ENCODE assay signal across 16 cellular contexts in genomic region chr4:176538217-176538925, GRCh38.
DNase-seq lines count a peak whose midpoint lies in the region; ATAC-seq and TF ChIP-seq lines count a peak whose summit lies in the region.
"Had no signal": no experiment of that assay in that cellular context is flagged by ENCODE, and none has a peak within 500 bp of the region (broad histone marks: within the 10 kb centered on the region; RNA-seq: fewer than 3 reads in every experiment).

No MANE protein-coding gene starts in this region.

- peak overlapping the region; percentile 34; the same call in 1 of the 2 replicates for H3K4me2 ChIP-seq in IMR-90 (ENCODE audit: low read depth, low read length)

- H2BK20ac ChIP-seq in IMR-90 (ENCODE audit: low read depth, low read length): peak overlapping the region; percentile 86

- peak overlapping the region; percentile 75 for H4K91ac ChIP-seq in IMR-90 (ENCODE audit: insufficient read depth, low read depth, low read length)

- peak overlapping the region; percentile 38; the same call in 1 of the 2 replicates for H2AK5ac ChIP-seq in IMR-90 (ENCODE audit: low read depth, low read length)

- H2AFZ ChIP-seq in IMR-90 (replicated peaks; ENCODE audit: low read length, poor library complexity): peak overlapping the region; percentile 71

- BruUV-seq in IMR-90 (replicated peaks; lab: Mats Ljungman, UMichigan): no TSS peak

- peak overlapping the region; percentile 66 for H3K14ac ChIP-seq in IMR-90 (replicated peaks; ENCODE audit: low read depth, low read length)

- TF ChIP-seq POLR2A in IMR-90 (IDR thresholded peaks at IDR 0.05; ENCODE audit: low read depth, low read length) (peak; percentile 0; the same call in 1 of the 2 replicates), esophagus squamous epithelium (IDR thresholded peaks at IDR 0.05) (no peak)

- dilution Hi-C loops in IMR-90 (cut with HindIII; ENCODE audit: low sequenced_read_pairs, unreplicated experiment): no loop called here

- peak overlapping the region; percentile 83 for H3K18ac ChIP-seq in IMR-90 (ENCODE audit: low read depth, low read length)

- peaks cover 3% of the 10 kb centered on the region for H3K9me1 ChIP-seq in IMR-90 (ENCODE audit: insufficient read depth, low read length)

- POLR2A ChIA-PET in IMR-90 (lab: Charles Lee; ENCODE audit: unreplicated experiment): no interaction called here

- in situ Hi-C loops in IMR-90 (cut with MboI; ENCODE audit: low sequenced_read_pairs): no loop called here

- intact Hi-C loops in IMR-90 (cut with micrococcal nuclease): no loop called here
- intact Hi-C loops in esophagus squamous epithelium (cut with DNase I): no loop called here

- DNase-seq in AG20443 (ENCODE audit: low spot score) (peak; percentile 81), IMR-90 (peak; percentile 96), cardiac fibroblast (ENCODE audit: low read depth in 2 of 2) (peak; percentile 71 to 95), GM19238 (ENCODE audit: insufficient read length, low spot score) (no peak), esophagus squamous epithelium (lab: John Stamatoyannopoulos, UW) (no peak), NCI-H345 (lab: John Stamatoyannopoulos, UW) (no peak)
- DNase-seq: activated CD4-positive, alpha-beta T cell treated with anti-CD3 and anti-CD28 coated beads, Interleukin-2, amount 50 U/mL, for 1 hour; activated naive CD4-positive, alpha-beta T cell treated with Interleukin-2 at 50 U/mL for 16 hours; Calu3; dorsolateral prefrontal cortex; NCI-H1048; right lobe of liver; SW 1271; upper lobe of left lung had no signal

- no peak for TF ChIP-seq CTCF in IMR-90 (conservative IDR thresholded peaks at IDR 0.05; ENCODE audit: low read depth, low read length)
- TF ChIP-seq CTCF in cardiac fibroblast (IDR thresholded peaks at IDR 0.05; ENCODE audit: low read depth, low read length): no peak
- no peak for TF ChIP-seq CTCF in esophagus squamous epithelium (IDR thresholded peaks at IDR 0.05)

- WGBS in IMR-90 (ENCODE audit: extremely low coverage in 2 of 2, insufficient read length in 1 of 2), 2 experiments: no CpG with 5 or more reads among the region's 4 CpGs
- WGBS in mesodermal cell (ENCODE audit: insufficient coverage in 2 of 2), 2 experiments: 80 to 87% methylated on average over 3 to 4 of the region's 4 CpGs
- 48 to 68% methylated on average over 4 of the region's 4 CpGs for WGBS in esophagus squamous epithelium, 2 donors

- H2BK5ac ChIP-seq in IMR-90 (ENCODE audit: low read depth, low read length, poor library complexity, severe bottlenecking): peak overlapping the region; percentile 94

- 0 out of 2 replicates have a peak, but pooled peaks have one; percentile 18 for TF ChIP-seq RAD21 in IMR-90 (IDR thresholded peaks at IDR 0.05; ENCODE audit: low read length)

- no peaks in the 10 kb centered on the region for H3K9me3 ChIP-seq in IMR-90 (ENCODE audit: control insufficient read depth, insufficient read depth, low read length)
- no peaks in the 10 kb centered on the region for H3K9me3 ChIP-seq in mesodermal cell (ENCODE audit: control insufficient read depth, low read length)
- no peaks in the 10 kb centered on the region for H3K9me3 ChIP-seq in esophagus squamous epithelium
- H3K9me3 ChIP-seq: right lobe of liver, upper lobe of left lung had no signal

- peak overlapping the region; percentile 85 for H3K4ac ChIP-seq in IMR-90 (ENCODE audit: low read depth, low read length)

- H2AK9ac ChIP-seq in IMR-90 (replicated peaks; ENCODE audit: low read depth, low read length, poor library complexity): peak overlapping the region; percentile 57

- H3K27me3 ChIP-seq in IMR-90 (ENCODE audit: control insufficient read depth, insufficient read depth, low read length): no peaks in the 10 kb centered on the region
- H3K27me3 ChIP-seq in esophagus squamous epithelium: no peaks in the 10 kb centered on the region
- H3K27me3 ChIP-seq: dorsolateral prefrontal cortex, right lobe of liver, upper lobe of left lung had no signal

- peak overlapping the region; percentile 65; the same call in 1 of the 2 replicates for H4K5ac ChIP-seq in IMR-90 (ENCODE audit: low read depth, low read length)

- peak overlapping the region; percentile 88; the same call in 1 of the 2 replicates for H3K23ac ChIP-seq in IMR-90 (ENCODE audit: low read depth, low read length)

- H3K4me3 ChIP-seq in IMR-90 (ENCODE audit: insufficient read depth, low read depth, low read length): no peak overlapping the region
- H3K4me3 ChIP-seq in cardiac fibroblast (replicated peaks in 1 of 2; ENCODE audit: low read depth in 2 of 2, low read length in 2 of 2): no peak overlapping the region
- H3K4me3 ChIP-seq in mesodermal cell (ENCODE audit: extremely low read depth, insufficient read depth, low read length, poor library complexity, severe bottlenecking): no peak overlapping the region
- H3K4me3 ChIP-seq in esophagus squamous epithelium: no peak overlapping the region
- H3K4me3 ChIP-seq: dorsolateral prefrontal cortex, right lobe of liver, upper lobe of left lung had no signal

- H3K56ac ChIP-seq in IMR-90 (ENCODE audit: extremely low read depth, insufficient read depth, low read length): no peak overlapping the region; the same call in 1 of the 2 replicates

- H4K8ac ChIP-seq in IMR-90 (ENCODE audit: low read depth in 2 of 2, low read length in 2 of 2): peak overlapping the region in 1 of 2 experiments; percentile 78; a peak in 2 of 4 replicates

- H3K36me3 ChIP-seq in IMR-90 (ENCODE audit: control insufficient read depth, insufficient read depth, low read length): no peaks in the 10 kb centered on the region
- no peaks in the 10 kb centered on the region for H3K36me3 ChIP-seq in mesodermal cell (ENCODE audit: control insufficient read depth, insufficient read depth, low read length)
- no peaks in the 10 kb centered on the region for H3K36me3 ChIP-seq in esophagus squamous epithelium
- H3K36me3 ChIP-seq: right lobe of liver, upper lobe of left lung had no signal

- no peaks in the 10 kb centered on the region for H4K20me1 ChIP-seq in IMR-90 (ENCODE audit: insufficient read depth, low read length)

- H3K9ac ChIP-seq in IMR-90 (ENCODE audit: low read depth, low read length): no peak overlapping the region

- ATAC-seq in IMR-90 (ENCODE audit: low read depth) (peak; percentile 91), HG02588 (IDR thresholded peaks at IDR 0.05; ENCODE audit: unreplicated experiment) (no peak)
- ATAC-seq: right lobe of liver had no signal

- H2BK120ac ChIP-seq in IMR-90 (ENCODE audit: low read depth, low read length): peak overlapping the region; percentile 90

- H3K4me1 ChIP-seq in IMR-90 (ENCODE audit: control insufficient read depth, insufficient read depth, low read length): peaks cover 5% of the 10 kb centered on the region; the same call in 1 of the 2 replicates
- H3K4me1 ChIP-seq in mesodermal cell (ENCODE audit: control insufficient read depth, insufficient read depth, low read length, poor library complexity, severe bottlenecking): peaks cover 11% of the 10 kb centered on the region
- H3K4me1 ChIP-seq in esophagus squamous epithelium: no peaks in the 10 kb centered on the region
- H3K4me1 ChIP-seq: right lobe of liver, upper lobe of left lung had no signal

- H2BK15ac ChIP-seq in IMR-90 (ENCODE audit: low read depth, low read length): peak overlapping the region; percentile 50; the same call in 1 of the 3 replicates

- no peaks in the 10 kb centered on the region for H3K79me1 ChIP-seq in IMR-90 (ENCODE audit: low read depth in 1 of 2, low read length in 2 of 2)

- CTCF ChIA-PET in IMR-90 (lab: Yijun Ruan, JAX): interaction anchor here (1.4 kb wide), 1 partner anchor 11 kb away, joined by 7 read pairs; no protein-coding TSS in a partner anchor

- H3K27ac ChIP-seq in IMR-90 (ENCODE audit: insufficient read depth, low read length) (0 out of 2 replicates have a peak overlapping the region, but pooled peaks have one; percentile 4), mesodermal cell (ENCODE audit: low read depth, low read length, severe bottlenecking) (peak overlapping the region; percentile 16), esophagus squamous epithelium (no peak overlapping the region)
- H3K27ac ChIP-seq: dorsolateral prefrontal cortex, right lobe of liver, upper lobe of left lung had no signal

TF ChIP-seq in IMR-90, 13 proteins besides CTCF, POLR2A, EP300 and RAD21:
- TF ChIP-seq RCOR1 (IDR thresholded peaks at IDR 0.05; ENCODE audit: insufficient replicate concordance, low read length) (no peak), SMC3 (IDR thresholded peaks at IDR 0.05; ENCODE audit: low read depth, low read length) (no peak), BHLHE40 (IDR thresholded peaks at IDR 0.05; ENCODE audit: low read depth, low read length) (peak; percentile 57; the same call in 1 of the 2 replicates), FOS (IDR thresholded peaks at IDR 0.05; ENCODE audit: low read depth, low read length) (peak; percentile 88), NFE2L2 (IDR thresholded peaks at IDR 0.05; ENCODE audit: low read depth, low read length) (peak; percentile 55; the same call in 1 of the 2 replicates), MAFK (IDR thresholded peaks at IDR 0.05; ENCODE audit: low read depth, low read length) (no peak), CHD1 (IDR thresholded peaks at IDR 0.05; ENCODE audit: low read depth, low read length) (no peak), CEBPB (IDR thresholded peaks at IDR 0.05; ENCODE audit: low read depth, low read length) (peak; percentile 80), RFX5 (IDR thresholded peaks at IDR 0.05; ENCODE audit: low read depth, low read length) (no peak), MAZ (IDR thresholded peaks at IDR 0.05; ENCODE audit: borderline replicate concordance, low read depth, low read length) (no peak), ELK1 (IDR thresholded peaks at IDR 0.05; ENCODE audit: borderline replicate concordance, low read depth, low read length) (no peak), MXI1 (IDR thresholded peaks at IDR 0.05; ENCODE audit: borderline replicate concordance, low read depth, low read length) (no peak), USF2 (IDR thresholded peaks at IDR 0.05; ENCODE audit: low read depth, low read length) (no peak; the same call in 1 of the 2 replicates)

Comparison
In these comparisons a context has a peak if more than half of its experiments do, and no peak if none do; other contexts are left out.
1. DNase-seq: peak in AG20443 (single experiment), IMR-90 (single experiment) and cardiac fibroblast (2 of 2); none in GM19238 (single experiment), esophagus squamous epithelium (single experiment) and NCI-H345 (single experiment).
2. H3K27ac ChIP-seq: peak in IMR-90 (single experiment) and mesodermal cell (single experiment); none in esophagus squamous epithelium (0 of 4).